ENCODE assay signal across 11 cellular contexts in the genomic region with DNA sequence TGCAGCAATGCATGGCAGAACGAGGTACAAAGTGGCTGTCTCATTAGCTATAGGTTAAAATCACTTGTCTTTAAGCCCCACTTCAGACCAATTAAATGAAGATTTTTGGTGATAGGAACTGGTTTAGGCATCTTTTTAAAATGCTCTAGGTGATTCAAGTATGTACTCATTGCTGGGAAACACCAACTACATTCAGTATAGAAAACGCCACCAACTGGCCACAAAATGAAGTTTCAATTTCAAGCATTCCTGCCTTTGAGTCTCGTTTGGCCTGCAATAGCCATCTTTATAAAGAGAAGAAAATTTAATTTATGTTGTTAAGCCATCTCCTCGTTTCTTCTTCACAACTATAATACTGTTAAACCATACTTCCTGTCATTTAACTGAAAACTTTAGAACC.
DNase-seq lines count a peak whose midpoint lies in the region; ATAC-seq, FAIRE-seq and TF ChIP-seq lines count a peak whose summit lies in the region.
"Had no signal": no experiment of that assay in that cellular context is flagged by ENCODE, and none has a peak within 500 bp of the region (broad histone marks: within the 10 kb centered on the region; RNA-seq: fewer than 3 reads in every experiment).

No MANE protein-coding gene starts in this region.

- no peak for TF ChIP-seq POLR2A in GM12878 (IDR thresholded peaks at IDR 0.05; ENCODE audit: low read depth, low read length)
- TF ChIP-seq POLR2A in right lobe of liver (IDR thresholded peaks at IDR 0.05), result no peak

- H3K4me1 ChIP-seq in GM12878 (ENCODE audit: control insufficient read depth, insufficient read depth, low read length) (no peaks in the 10 kb centered on the region), right lobe of liver (no peaks in the 10 kb centered on the region)

- no peaks in the 10 kb centered on the region for H3K36me3 Mint-ChIP-seq in effector memory CD8-positive, alpha-beta T cell (ENCODE audit: insufficient read depth)

- CTCF ChIA-PET in GM12878 (lab: Yijun Ruan, JAX), result interaction anchor here (1.4 to 1.9 kb wide), 2 partner anchors 10 to 224 kb away, joined by 3 to 4 read pairs; no protein-coding TSS in a partner anchor

- no peak overlapping the region for H3K4me2 ChIP-seq in GM12878 (ENCODE audit: control insufficient read depth, insufficient read depth)

- SMC1A ChIA-PET in GM12878 (lab: Charles Lee; ENCODE audit: uncharacterized antibody, unreplicated experiment), result interaction anchor here (0.7 to 1.6 kb wide), 2 partner anchors 11 to 105 kb away, joined by 3 to 5 read pairs; no protein-coding TSS in a partner anchor

- POLR2A ChIA-PET in GM12878 (lab: Charles Lee), result no interaction called here

- H3K4me1 Mint-ChIP-seq in effector memory CD8-positive, alpha-beta T cell (ENCODE audit: low read depth in 2 of 2), result no peaks in the 10 kb centered on the region

- H3K9me3 ChIP-seq in GM12878 (replicated peaks; ENCODE audit: control insufficient read depth, insufficient read depth, low read length), result no peaks in the 10 kb centered on the region
- H3K9me3 ChIP-seq in right lobe of liver, result no peaks in the 10 kb centered on the region

- in situ Hi-C loops in GM12878 (cut with MboI), result no loop called here

- ATAC-seq in GM12878 (peak; percentile 70), right lobe of liver (peak; percentile 48 to 67 (median 62)), GM19467 (IDR thresholded peaks at IDR 0.05; ENCODE audit: unreplicated experiment) (no peak)
- ATAC-seq in effector memory CD8-positive, alpha-beta T cell (replicated peaks), result no peak
- ATAC-seq: Panc1 had no signal

- intact Hi-C loops in GM12878 (cut with micrococcal nuclease; ENCODE audit: unreplicated experiment), result no loop called here
- intact Hi-C loops in right lobe of liver (cut with DNase I), result no loop called here

- no peak for TF ChIP-seq EP300 in GM12878 (IDR thresholded peaks at IDR 0.05; ENCODE audit: borderline replicate concordance in 1 of 2, control insufficient read depth in 1 of 2, low read depth in 2 of 2, low read length in 2 of 2)

- no peak for DNase-seq in GM12864 (ENCODE audit: low read depth)
- peak; percentile 4 for DNase-seq in HuH-7.5 (ENCODE audit: low spot score)
- no peak for DNase-seq in GM12878 (ENCODE audit: low read depth, low spot score)
- no peak for DNase-seq in right lobe of liver
- no peak for DNase-seq in NK-92 (lab: John Stamatoyannopoulos, UW; ENCODE audit: unreplicated experiment)
- no peak for DNase-seq in effector memory CD8-positive, alpha-beta T cell
- no peak for DNase-seq in NCI-H510A (lab: John Stamatoyannopoulos, UW)
- DNase-seq: foreskin fibroblast, GOT3 had no signal

- no peak overlapping the region for H3K9ac ChIP-seq in GM12878 (ENCODE audit: control insufficient read depth, insufficient read depth, low read length)

- TF ChIP-seq RAD21 in GM12878 (IDR thresholded peaks at IDR 0.05; ENCODE audit: insufficient read depth, low read depth, low read length), result 0 out of 2 replicates have a peak, but pooled peaks have one; percentile 2

- H3K4me3 ChIP-seq in GM12864 (ENCODE audit: low read depth, low read length), result no peak overlapping the region
- H3K4me3 ChIP-seq in GM12878, result no peak overlapping the region
- H3K4me3 ChIP-seq in right lobe of liver, result no peak overlapping the region

- no peaks in the 10 kb centered on the region for H3K79me2 ChIP-seq in GM12878 (ENCODE audit: control insufficient read depth, insufficient read depth, low read length)

- FAIRE-seq in GM12878 (lab: Jason Lieb, UNC), result no peak

- H3K36me3 ChIP-seq in GM12878 (ENCODE audit: control insufficient read depth in 2 of 2, insufficient read depth in 2 of 2, low read length in 1 of 2) (no peaks in the 10 kb centered on the region), right lobe of liver (no peaks in the 10 kb centered on the region)

- H3K27ac ChIP-seq in GM12878 (ENCODE audit: control insufficient read depth, insufficient read depth) (no peak overlapping the region), right lobe of liver (no peak overlapping the region)

- H3K4me3 Mint-ChIP-seq in effector memory CD8-positive, alpha-beta T cell, result no peak overlapping the region

- H4K20me1 ChIP-seq in GM12878 (ENCODE audit: control insufficient read depth, insufficient read depth), result no peaks in the 10 kb centered on the region

- RAD21 ChIA-PET in GM12878 (lab: Charles Lee; ENCODE audit: unreplicated experiment), result no interaction called here

- no peak overlapping the region for H3K27ac Mint-ChIP-seq in effector memory CD8-positive, alpha-beta T cell

- no peak overlapping the region for H2AFZ ChIP-seq in GM12878 (ENCODE audit: control insufficient read depth, low read depth, low read length)

- no peaks in the 10 kb centered on the region for H3K27me3 Mint-ChIP-seq in effector memory CD8-positive, alpha-beta T cell

- no TSS peak for BruUV-seq in GM12878 (replicated peaks; lab: Mats Ljungman, UMichigan)

- H3K27me3 ChIP-seq in GM12878 (replicated peaks in 1 of 2; ENCODE audit: control insufficient read depth in 2 of 2, insufficient read depth in 2 of 2, low read length in 1 of 2), result no peaks in the 10 kb centered on the region
- H3K27me3 ChIP-seq in right lobe of liver, result no peaks in the 10 kb centered on the region

- peak; percentile 8 for TF ChIP-seq CTCF in GM12864 (IDR thresholded peaks at IDR 0.05; ENCODE audit: low read depth, low read length, missing control alignments)
- peak; percentile 11 to 40 (median 30); a peak in 4 of 6 replicates for TF ChIP-seq CTCF in GM12878 (IDR thresholded peaks at IDR 0.05 in 2 of 3, conservative IDR thresholded peaks at IDR 0.05 in 1 of 3; ENCODE audit: control insufficient read depth in 2 of 3, extremely low read depth in 1 of 3, insufficient read depth in 1 of 3, low read depth in 3 of 3, low read length in 3 of 3)
- peak; percentile 35 to 53 (median 48) for TF ChIP-seq CTCF in right lobe of liver (IDR thresholded peaks at IDR 0.05)

- H3K9me3 Mint-ChIP-seq in effector memory CD8-positive, alpha-beta T cell, result peaks cover 0 to 8% of the 10 kb centered on the region in 2 donors

- 0% methylated on average over 4 of the region's 4 CpGs for WGBS in GM12878 (ENCODE audit: insufficient coverage, insufficient replicate concordance, low lambda C conversion rate, missing lambda C conversion rate)
- WGBS in right lobe of liver (ENCODE audit: insufficient coverage, low coverage, low lambda C conversion rate, missing lambda C conversion rate), result 15% methylated on average over 4 of the region's 4 CpGs

TF ChIP-seq in GM12878, 131 proteins besides CTCF, POLR2A, EP300 and RAD21:
- TF ChIP-seq KLF5 (IDR thresholded peaks at IDR 0.05; ENCODE audit: partially characterized antibody), result no peak
- TF ChIP-seq, protein P1, sequence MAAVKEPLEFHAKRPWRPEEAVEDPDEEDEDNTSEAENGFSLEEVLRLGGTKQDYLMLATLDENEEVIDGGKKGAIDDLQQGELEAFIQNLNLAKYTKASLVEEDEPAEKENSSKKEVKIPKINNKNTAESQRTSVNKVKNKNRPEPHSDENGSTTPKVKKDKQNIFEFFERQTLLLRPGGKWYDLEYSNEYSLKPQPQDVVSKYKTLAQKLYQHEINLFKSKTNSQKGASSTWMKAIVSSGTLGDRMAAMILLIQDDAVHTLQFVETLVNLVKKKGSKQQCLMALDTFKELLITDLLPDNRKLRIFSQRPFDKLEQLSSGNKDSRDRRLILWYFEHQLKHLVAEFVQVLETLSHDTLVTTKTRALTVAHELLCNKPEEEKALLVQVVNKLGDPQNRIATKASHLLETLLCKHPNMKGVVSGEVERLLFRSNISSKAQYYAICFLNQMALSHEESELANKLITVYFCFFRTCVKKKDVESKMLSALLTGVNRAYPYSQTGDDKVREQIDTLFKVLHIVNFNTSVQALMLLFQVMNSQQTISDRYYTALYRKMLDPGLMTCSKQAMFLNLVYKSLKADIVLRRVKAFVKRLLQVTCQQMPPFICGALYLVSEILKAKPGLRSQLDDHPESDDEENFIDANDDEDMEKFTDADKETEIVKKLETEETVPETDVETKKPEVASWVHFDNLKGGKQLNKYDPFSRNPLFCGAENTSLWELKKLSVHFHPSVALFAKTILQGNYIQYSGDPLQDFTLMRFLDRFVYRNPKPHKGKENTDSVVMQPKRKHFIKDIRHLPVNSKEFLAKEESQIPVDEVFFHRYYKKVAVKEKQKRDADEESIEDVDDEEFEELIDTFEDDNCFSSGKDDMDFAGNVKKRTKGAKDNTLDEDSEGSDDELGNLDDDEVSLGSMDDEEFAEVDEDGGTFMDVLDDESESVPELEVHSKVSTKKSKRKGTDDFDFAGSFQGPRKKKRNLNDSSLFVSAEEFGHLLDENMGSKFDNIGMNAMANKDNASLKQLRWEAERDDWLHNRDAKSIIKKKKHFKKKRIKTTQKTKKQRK (IDR thresholded peaks at IDR 0.05; ENCODE audit: low read depth, low read length), result no peak
- no peak for TF ChIP-seq TBL1XR1 (IDR thresholded peaks at IDR 0.05; ENCODE audit: low read depth, low read length)

Comparison
In these comparisons a context has a peak if more than half of its experiments do, and no peak if none do; other contexts are left out.
1. ATAC-seq: peak in GM12878 (single experiment) and right lobe of liver (4 of 4); none in effector memory CD8-positive, alpha-beta T cell (single experiment) and GM19467 (single experiment).
2. Peak in every context shown above with its lines, with median percentiles within 50 percentile points of each other: CTCF ChIP-seq.